ENCODE assay signal across 8 cellular contexts in the genomic region with DNA sequence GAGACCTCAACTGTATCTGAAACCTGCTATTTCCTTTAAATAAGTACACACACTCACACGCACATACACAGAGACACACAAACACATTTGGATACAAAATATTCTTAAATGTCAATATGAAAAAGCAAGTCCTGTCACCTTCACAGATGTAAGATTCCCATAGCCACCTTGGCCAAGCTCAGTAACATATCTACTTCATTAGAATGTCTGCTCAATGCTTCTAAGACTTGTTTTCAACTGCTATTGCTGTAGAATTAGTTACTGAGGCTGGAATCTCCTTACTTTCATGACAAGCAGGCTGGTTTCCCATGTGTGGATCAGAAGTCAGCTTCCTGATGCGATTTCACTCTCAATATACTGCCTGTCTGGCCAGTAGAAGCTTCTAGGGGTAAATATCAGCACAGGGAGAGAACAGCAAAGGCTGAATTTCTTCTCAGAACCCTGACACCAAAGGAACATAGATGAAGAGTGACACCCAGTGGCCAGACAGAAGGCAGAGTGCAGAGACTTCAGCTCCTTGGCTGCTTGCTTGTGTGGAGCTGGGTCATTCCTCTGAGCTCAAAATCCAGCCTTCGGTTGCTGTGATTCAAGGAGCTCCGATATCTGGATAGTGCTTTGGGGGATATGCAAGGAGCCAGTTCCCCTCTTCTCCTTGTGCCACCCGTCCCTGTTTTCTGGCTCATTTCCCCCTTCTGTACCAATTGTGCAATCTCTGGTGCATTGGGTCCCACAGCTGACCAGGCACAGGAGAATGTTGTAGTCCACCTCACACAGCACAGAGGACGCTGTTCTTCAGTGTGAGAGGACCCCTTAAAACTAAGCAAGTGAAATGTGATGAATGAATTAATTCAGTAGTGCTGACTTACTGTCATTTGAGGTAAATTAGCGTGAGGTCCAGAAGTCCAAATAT. TPM values are rescaled to one million over a fixed set of nuclear protein-coding genes. Genes with fewer than 3 reads are reported as not detected.
DNase-seq lines count a peak whose midpoint lies in the region; ATAC-seq and FAIRE-seq lines count a peak whose summit lies in the region.

No MANE protein-coding gene starts in this region.

- H3K4me1 Mint-ChIP-seq in T-helper 2 cell treated with Interferon-gamma antibody and Interleukin-4, amounts not matched to agents 5 μg/mL and 100 μg/mL, for 36 hours (ENCODE audit: low read depth), result peaks cover 3% of the 10 kb centered on the region

- H3K27ac Mint-ChIP-seq in T-helper 2 cell treated with Interferon-gamma antibody and Interleukin-4, amounts not matched to agents 5 μg/mL and 100 μg/mL, for 36 hours, result no peak overlapping the region

- no peaks in the 10 kb centered on the region; the same call in 1 of the 2 replicates for H3K27me3 ChIP-seq in HAP-1 (ENCODE audit: low read depth)

- peak; percentile 99 for ATAC-seq in left lobe of liver

- no peaks in the 10 kb centered on the region for H3K9me3 ChIP-seq in HAP-1

- no peaks in the 10 kb centered on the region for H3K36me3 ChIP-seq in HAP-1 (replicated peaks)

- H3K9me3 Mint-ChIP-seq in T-helper 2 cell treated with Interferon-gamma antibody and Interleukin-4, amounts not matched to agents 5 μg/mL and 100 μg/mL, for 36 hours, result no peaks in the 10 kb centered on the region

- DNase-seq in T-helper 2 cell, result peak in 3 of 5 experiments; percentile 10 to 50 (median 22)
- DNase-seq in T-helper 2 cell treated with Interferon-gamma antibody and Interleukin-4, amounts not matched to agents 5 μg/mL and 100 μg/mL, for 36 hours (ENCODE audit: low spot score), result no peak
- DNase-seq in HAP-1 (ENCODE audit: low spot score in 2 of 2), result peak; percentile 34 to 49
- peak; percentile 51 for DNase-seq in NCI-H1105 treated with DMSO at 0.1 percent for 48 hours (lab: John Stamatoyannopoulos, UW)
- peak; percentile 88 for DNase-seq in cerebellar cortex (ENCODE audit: low spot score)
- peak; percentile 55 for DNase-seq in left lobe of liver (ENCODE audit: low spot score)
- peak; percentile 1 for DNase-seq in stimulated activated CD8-positive, alpha-beta memory T cell treated with anti-CD3 and anti-CD28 coated beads, Interleukin-15, amount 100 ng/mL, for 1 hour (ENCODE audit: low read depth)

- FAIRE-seq in TTC549 (lab: Jason Lieb, UNC), result peak; percentile 19

- in situ Hi-C loops in HAP-1 (cut with MboI; ENCODE audit: low sequenced_read_pairs), result no loop called here

- peaks cover 14% of the 10 kb centered on the region for H3K27me3 Mint-ChIP-seq in T-helper 2 cell treated with Interferon-gamma antibody and Interleukin-4, amounts not matched to agents 5 μg/mL and 100 μg/mL, for 36 hours (ENCODE audit: low read depth)

- H3K4me3 Mint-ChIP-seq in T-helper 2 cell treated with Interferon-gamma antibody and Interleukin-4, amounts not matched to agents 5 μg/mL and 100 μg/mL, for 36 hours, result no peak overlapping the region

- no peak overlapping the region for H3K4me3 ChIP-seq in HAP-1

- H3K36me3 Mint-ChIP-seq in T-helper 2 cell treated with Interferon-gamma antibody and Interleukin-4, amounts not matched to agents 5 μg/mL and 100 μg/mL, for 36 hours (ENCODE audit: low read depth), result no peaks in the 10 kb centered on the region

- no peaks in the 10 kb centered on the region for H3K4me1 ChIP-seq in HAP-1

RNA-seq across cellular contexts. Expression of a gene that starts 26.6 kb away (rescaled TPM):
- total RNA-seq in left lobe of liver, result 87.7 TPM

RNA-seq across cellular contexts. Expression of a gene that starts 51.8 kb away (rescaled TPM):
- total RNA-seq in left lobe of liver, result 0.43 TPM
